2 cellular contexts compared by ENCODE assay signal in genomic region chr12:2239376-2240010, GRCh38.
A peak's percentile ranks its signal among the peaks of the same experiment; 100 is the strongest.
TF ChIP-seq lines count a peak whose summit lies in the region.

No MANE protein-coding gene starts in this region.

TF ChIP-seq in liver, 16 proteins besides CTCF, POLR2A, EP300 and RAD21:
- TF ChIP-seq REST (IDR thresholded peaks at IDR 0.05) (peak; percentile 78), ZBTB33 (IDR thresholded peaks at IDR 0.05) (no peak), GABPA (IDR thresholded peaks at IDR 0.05 in 1 of 2, conservative IDR thresholded peaks at IDR 0.05 in 1 of 2) (no peak), NR2F2 (IDR thresholded peaks at IDR 0.05) (peak; percentile 47), SP1 (IDR thresholded peaks at IDR 0.05) (no peak)

TF ChIP-seq in HepG2, 621 proteins besides CTCF, POLR2A, EP300 and RAD21:
- TF ChIP-seq NFAT5 (CRISPR knock-in tag; IDR thresholded peaks at IDR 0.05) (no peak), ZNF280B (CRISPR knock-in tag; IDR thresholded peaks at IDR 0.05; ENCODE audit: borderline replicate concordance) (no peak), ETV5 (CRISPR knock-in tag; IDR thresholded peaks at IDR 0.05; ENCODE audit: borderline replicate concordance) (no peak), ELF1 (CRISPR knock-in tag; IDR thresholded peaks at IDR 0.05) (no peak), POLR2AphosphoS2 (IDR thresholded peaks at IDR 0.05; ENCODE audit: low read depth, low read length) (no peak), ZNF703 (CRISPR knock-in tag; IDR thresholded peaks at IDR 0.05; ENCODE audit: borderline replicate concordance) (no peak)
